In genomic region chr19:17077447-17078028, GRCh38 we compare ENCODE assay signal across 10 cellular contexts. TPM values are rescaled to one million over a fixed set of nuclear protein-coding genes. Genes with fewer than 3 reads are reported as not detected.
A peak's percentile ranks its signal among the peaks of the same experiment; 100 is the strongest.
DNase-seq lines count a peak whose midpoint lies in the region; ATAC-seq and TF ChIP-seq lines count a peak whose summit lies in the region.
"Had no signal": no experiment of that assay in that cellular context is flagged by ENCODE, and none has a peak within 500 bp of the region (broad histone marks: within the 10 kb centered on the region; RNA-seq: fewer than 3 reads in every experiment).

No MANE protein-coding gene starts in this region.

- no peak for ATAC-seq in omental fat pad (ENCODE audit: low FRiP score)

- H3K9me2 ChIP-seq in DOHH2 (replicated peaks; ENCODE audit: control insufficient read depth, low read length) (no peaks in the 10 kb centered on the region), PC-9 (ENCODE audit: insufficient read depth) (no peaks in the 10 kb centered on the region), MM.1S (replicated peaks; ENCODE audit: insufficient read depth, low read length) (no peaks in the 10 kb centered on the region)

- 87% methylated on average over 17 of the region's 17 CpGs for WGBS in sigmoid colon, 2 donors

- H2AFZ ChIP-seq in PC-9 (no peak overlapping the region), MM.1S (ENCODE audit: low read length) (no peak overlapping the region)

- TF ChIP-seq POLR2A in sigmoid colon (IDR thresholded peaks at IDR 0.05): no peak

- H3K4me3 ChIP-seq in DOHH2 (ENCODE audit: low read length) (peak overlapping the region; percentile 82), PC-9 (no peak overlapping the region; the same call in 1 of the 2 replicates), epithelial cell of esophagus (ENCODE audit: low read length) (peak overlapping the region; percentile 89), sigmoid colon (peak overlapping the region in 3 of 4 donors; percentile 76 to 90 (median 77)), MM.1S (ENCODE audit: low read length) (no peak overlapping the region)

- H3K4me2 ChIP-seq in DOHH2 (ENCODE audit: low read length) (peak overlapping the region; percentile 93), PC-9 (peak overlapping the region; percentile 86), MM.1S (ENCODE audit: low read depth, low read length) (no peak overlapping the region)

- no peaks in the 10 kb centered on the region for H3K9me3 ChIP-seq in DOHH2 (ENCODE audit: control insufficient read depth, insufficient read depth, low read length)
- no peaks in the 10 kb centered on the region for H3K9me3 ChIP-seq in PC-9 (ENCODE audit: insufficient read depth, low read depth)
- no peaks in the 10 kb centered on the region for H3K9me3 ChIP-seq in sigmoid colon
- H3K9me3 ChIP-seq in MM.1S (replicated peaks; ENCODE audit: insufficient read depth, low read length): no peaks in the 10 kb centered on the region
- H3K9me3 ChIP-seq: SJSA1 had no signal

- H3K4me1 ChIP-seq in DOHH2 (ENCODE audit: control insufficient read depth, low read length): peaks cover 76% of the 10 kb centered on the region
- H3K4me1 ChIP-seq in PC-9 (replicated peaks; ENCODE audit: insufficient read depth): peaks cover 49% of the 10 kb centered on the region
- peaks cover 0 to 76% (median 56%) of the 10 kb centered on the region in 4 donors for H3K4me1 ChIP-seq in sigmoid colon
- peaks cover 22% of the 10 kb centered on the region for H3K4me1 ChIP-seq in MM.1S (ENCODE audit: low read length)

- CTCF ChIA-PET in PC-9 (lab: Charles Lee): no interaction called here

- H4K20me1 ChIP-seq in DOHH2 (ENCODE audit: control insufficient read depth, insufficient read depth, low read depth, low read length) (peaks cover 28% of the 10 kb centered on the region), PC-9 (ENCODE audit: insufficient read depth) (peaks cover 39% of the 10 kb centered on the region), MM.1S (ENCODE audit: insufficient read depth, low read length) (no peaks in the 10 kb centered on the region)

- TF ChIP-seq EP300 in sigmoid colon (IDR thresholded peaks at IDR 0.05): no peak

- H3K36me3 ChIP-seq in DOHH2 (ENCODE audit: control insufficient read depth, low read length): peaks cover 57% of the 10 kb centered on the region
- no peaks in the 10 kb centered on the region; the same call in 1 of the 2 replicates for H3K36me3 ChIP-seq in PC-9 (ENCODE audit: low read depth)
- H3K36me3 ChIP-seq in sigmoid colon: peaks cover 0 to 2% (median 0%) of the 10 kb centered on the region in 4 donors
- no peaks in the 10 kb centered on the region; the same call in 1 of the 2 replicates for H3K36me3 ChIP-seq in MM.1S (replicated peaks; ENCODE audit: insufficient read depth, low read length)

- intact Hi-C loops in PC-9 (cut with micrococcal nuclease; ENCODE audit: unreplicated experiment): loop anchor here (5.0 kb wide), 2 partner anchors 150 to 390 kb away; partner anchors contain the start of gene OCEL1
- intact Hi-C loops in sigmoid colon (cut with DNase I): loop anchor here (2.0 kb wide), 2 partner anchors 29 to 57 kb away; no protein-coding TSS in a partner anchor

- no peak overlapping the region for H3K9ac ChIP-seq in MM.1S (ENCODE audit: low read length)

- POLR2A ChIA-PET in PC-9 (lab: Charles Lee; ENCODE audit: unreplicated experiment): no interaction called here

- H3K27ac ChIP-seq in DOHH2 (ENCODE audit: low read depth, low read length) (no peak overlapping the region), PC-9 (no peak overlapping the region), sigmoid colon (peak overlapping the region; percentile 87 to 96 (median 92)), MM.1S (ENCODE audit: low read length) (no peak overlapping the region)
- H3K27ac ChIP-seq: SJSA1 had no signal

- H3F3A ChIP-seq in DOHH2 (ENCODE audit: control insufficient read depth, insufficient read depth) (peaks cover 6% of the 10 kb centered on the region; the same call in 1 of the 2 replicates), PC-9 (ENCODE audit: insufficient read depth, low read depth) (peaks cover 35% of the 10 kb centered on the region), MM.1S (ENCODE audit: insufficient read depth, low read length) (peaks cover 38% of the 10 kb centered on the region)

- TF ChIP-seq CTCF in DOHH2 (IDR thresholded peaks at IDR 0.05; ENCODE audit: low read depth, low read length, poor library complexity, severe bottlenecking) (no peak), PC-9 (conservative IDR thresholded peaks at IDR 0.05) (no peak), epithelial cell of esophagus (IDR thresholded peaks at IDR 0.05; ENCODE audit: insufficient read depth, low read depth, low read length, missing control alignments) (no peak), sigmoid colon (IDR thresholded peaks at IDR 0.05) (no peak), omental fat pad (IDR thresholded peaks at IDR 0.05) (no peak), MM.1S (IDR thresholded peaks at IDR 0.05; ENCODE audit: low read length) (no peak)

- BruUV-seq in PC-9 (replicated peaks; lab: Mats Ljungman, UMichigan): TSS peak; percentile 35

- H3K79me2 ChIP-seq in DOHH2 (ENCODE audit: control insufficient read depth, low read length) (peaks cover 96% of the 10 kb centered on the region), PC-9 (ENCODE audit: low read depth) (peaks cover 91% of the 10 kb centered on the region), MM.1S (ENCODE audit: low read length) (peaks cover 85% of the 10 kb centered on the region)

- H3K27me3 ChIP-seq in DOHH2 (ENCODE audit: control insufficient read depth, low read length): no peaks in the 10 kb centered on the region
- no peaks in the 10 kb centered on the region for H3K27me3 ChIP-seq in PC-9 (ENCODE audit: insufficient read depth, low read depth)
- H3K27me3 ChIP-seq in sigmoid colon: no peaks in the 10 kb centered on the region
- H3K27me3 ChIP-seq in MM.1S (replicated peaks; ENCODE audit: insufficient read depth, low read length): no peaks in the 10 kb centered on the region
- H3K27me3 ChIP-seq: SJSA1 had no signal

- no peak for DNase-seq in PC-9
- no peak for DNase-seq in epithelial cell of esophagus (ENCODE audit: low read depth)
- no peak for DNase-seq in sigmoid colon
- DNase-seq in omental fat pad (ENCODE audit: low spot score): no peak
- DNase-seq in Ammon's horn (ENCODE audit: low spot score): no peak
- DNase-seq in MM.1S: no peak
- DNase-seq in NCI-H510A treated with DMSO at 0.1 percent for 48 hours (lab: John Stamatoyannopoulos, UW): no peak
- DNase-seq: stimulated activated CD4-positive, alpha-beta T cell treated with anti-CD3 and anti-CD28 coated beads, Interleukin-4, amount 100 ng/mL, for 4 hours had no signal

RNA-seq across cellular contexts. Expression of gene MYO9B, which starts 2.0 kb away (rescaled TPM):
- total RNA-seq in PC-9 (2021) (81.2 and 103 TPM in 2 replicates), sigmoid colon (10 to 100 TPM; 42.8 to 95.0 (median 58.3) TPM), omental fat pad (100 to 1,000 TPM in 2 of 4 donors, 10 to 100 TPM in 2; 52.7 to 149 (median 85.7) TPM)
- 10 to 100 TPM; 24.6 to 85.9 (median 29.8) TPM for polyA plus RNA-seq in sigmoid colon

RNA-seq across cellular contexts. Expression of gene HAUS8, which starts 2.3 kb away (rescaled TPM):
- total RNA-seq in PC-9 (2021) (26.5 and 30.8 TPM in 2 replicates), sigmoid colon (10 to 100 TPM in 2 of 4 donors, 1 to 10 TPM in 2; 6.7 to 14.1 (median 11.1) TPM), omental fat pad (1 to 10 TPM; 4.0 to 7.3 (median 6.1) TPM)
- polyA plus RNA-seq in sigmoid colon: 10 to 100 TPM in 2 of 3 donors, 1 to 10 TPM in 1; 9.6 to 14.8 (median 10.4) TPM

RNA-seq across cellular contexts. Expression of gene CPAMD8, which starts 50.9 kb away (rescaled TPM):
- total RNA-seq in PC-9 (2021): 23.7 and 25.8 TPM in 2 replicates
- total RNA-seq in sigmoid colon: 10 to 100 TPM in 1 of 4 donors, 1 to 10 TPM in 3; 2.4 to 14.4 (median 5.1) TPM
- 1 to 10 TPM in 2 of 3 donors, under 1 TPM in 1; 0.60 to 2.3 (median 1.8) TPM for polyA plus RNA-seq in sigmoid colon
- 10 to 100 TPM in 2 of 4 donors, 1 to 10 TPM in 2; 4.7 to 39.6 (median 11.2) TPM for total RNA-seq in omental fat pad

Comparison
In these comparisons a context has a peak if more than half of its experiments do, and no peak if none do; other contexts are left out.
1. H3K27ac ChIP-seq: peak in sigmoid colon (4 of 4); none in DOHH2 (single experiment), PC-9 (single experiment) and MM.1S (single experiment).
2. H3K4me3 ChIP-seq: peak in DOHH2 (single experiment), epithelial cell of esophagus (single experiment) and sigmoid colon (3 of 4); none in PC-9 (single experiment) and MM.1S (single experiment).